In the genomic region with DNA sequence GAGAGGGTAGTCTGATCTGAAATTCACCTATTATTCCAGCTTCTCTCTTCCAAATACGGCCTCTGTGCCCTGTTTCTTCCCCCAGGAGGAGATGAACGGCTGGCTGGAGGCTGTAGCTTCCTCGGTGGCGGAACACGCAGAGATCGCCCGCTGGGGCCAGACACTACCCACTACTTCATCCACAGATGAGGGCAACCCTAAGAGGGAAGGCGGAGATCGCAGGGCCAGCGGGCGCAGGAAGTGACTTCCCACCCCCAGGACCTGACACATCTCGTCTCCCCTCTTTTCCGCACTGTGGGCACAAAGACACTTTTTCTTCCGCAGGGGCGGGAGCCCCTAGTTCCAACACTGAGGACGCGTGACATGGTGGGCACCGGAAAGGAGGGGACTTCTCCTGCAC, we compare ENCODE assay signal across 13 cellular contexts. TPM values are rescaled to one million over a fixed set of nuclear protein-coding genes. Genes with fewer than 3 reads are reported as not detected.
DNase-seq lines count a peak whose midpoint lies in the region; ATAC-seq and TF ChIP-seq lines count a peak whose summit lies in the region.
"Had no signal": no experiment of that assay in that cellular context is flagged by ENCODE, and none has a peak within 500 bp of the region (broad histone marks: within the 10 kb centered on the region; RNA-seq: fewer than 3 reads in every experiment).

No MANE protein-coding gene starts in this region.

- no CpG with 5 or more reads among the region's 18 CpGs for WGBS in H9 (ENCODE audit: extremely low coverage, insufficient read length, low lambda C conversion rate)

- H3K23ac ChIP-seq in H9 (ENCODE audit: insufficient read length, low read depth, low read length): no peak overlapping the region

- H3K4me1 ChIP-seq in CD4-positive, alpha-beta memory T cell (ENCODE audit: insufficient read depth, low read length): peaks cover 29% of the 10 kb centered on the region
- peaks cover 5% of the 10 kb centered on the region; the same call in 1 of the 2 replicates for H3K4me1 ChIP-seq in H9 (ENCODE audit: insufficient read depth, low read length)
- H3K4me1 ChIP-seq: psoas muscle had no signal

- H3K79me2 ChIP-seq in H9 (ENCODE audit: insufficient read depth, low read length): no peaks in the 10 kb centered on the region

- H2AK5ac ChIP-seq in H9 (ENCODE audit: insufficient read length, low read length): no peak overlapping the region

- H3K27me3 ChIP-seq in CD4-positive, alpha-beta memory T cell (ENCODE audit: insufficient read depth, low read length): no peaks in the 10 kb centered on the region
- H3K27me3 ChIP-seq in H9 (ENCODE audit: insufficient read depth, low read length): no peaks in the 10 kb centered on the region

- no peak overlapping the region for H2BK15ac ChIP-seq in H9 (ENCODE audit: low read depth, low read length)

- no peak for ATAC-seq in activated naive CD8-positive, alpha-beta T cell treated with anti-CD3 and anti-CD28 coated beads, Interleukin-2, amount 50 U/mL, for 24 hours
- ATAC-seq in naive B cell (ENCODE audit: low read depth in 2 of 2) (no peak), HG03135 (IDR thresholded peaks at IDR 0.05; ENCODE audit: unreplicated experiment) (no peak)
- no peak for ATAC-seq in stimulated activated memory B cell treated with anti-CD40 and anti-IgM and Interleukin-4, amounts not matched to agents 10 μg/mL and 1 μg/mL and 100 μg/mL, for 72 hours
- ATAC-seq: left cardiac atrium, psoas muscle had no signal

- intact Hi-C loops in CD4-positive, alpha-beta memory T cell (cut with micrococcal nuclease): no loop called here

- peak overlapping the region; percentile 60 for H3K4me2 ChIP-seq in H9 (ENCODE audit: insufficient read depth, insufficient read length, low read length)

- no peak overlapping the region for H2BK5ac ChIP-seq in H9 (ENCODE audit: insufficient read length, low read length)

- peaks cover 0 to 2% (median 0%) of the 10 kb centered on the region in 8 donors for H3K9me3 Mint-ChIP-seq in CD4-positive, alpha-beta memory T cell
- no peaks in the 10 kb centered on the region; a peak in 1 of 5 replicates for H3K9me3 Mint-ChIP-seq in H9
- peaks cover 4% of the 10 kb centered on the region for H3K9me3 Mint-ChIP-seq in activated naive CD8-positive, alpha-beta T cell treated with anti-CD3 and anti-CD28 coated beads, Interleukin-2, amount 50 U/mL, for 24 hours
- peaks cover 0 to 6% (median 0%) of the 10 kb centered on the region in 7 donors for H3K9me3 Mint-ChIP-seq in naive B cell
- H3K9me3 Mint-ChIP-seq in stimulated activated memory B cell treated with anti-CD40 and anti-IgM and Interleukin-4, amounts not matched to agents 10 μg/mL and 1 μg/mL and 100 μg/mL, for 72 hours: peaks cover 3% of the 10 kb centered on the region

- no peak overlapping the region for H4K5ac ChIP-seq in H9 (ENCODE audit: insufficient read length, low read depth, low read length)

- POLR2A ChIA-PET in CD4-positive, alpha-beta memory T cell (lab: Charles Lee; ENCODE audit: partially characterized antibody): interaction anchor here (0.6 to 1.4 kb wide), 6 partner anchors 18 to 973 kb away, joined by 3 to 5 read pairs (median 4); partner anchors contain the start of gene BLVRB

- no peak overlapping the region for H3K9ac ChIP-seq in H9 (ENCODE audit: extremely low read depth, insufficient read length, low read length)

- peaks cover 13% of the 10 kb centered on the region for H3K36me3 ChIP-seq in CD4-positive, alpha-beta memory T cell (ENCODE audit: insufficient read depth, low read length)

- no peak overlapping the region for H3K18ac ChIP-seq in H9 (ENCODE audit: insufficient read length, low read depth, low read length)

- CTCF ChIA-PET in CD4-positive, alpha-beta memory T cell (lab: Charles Lee; ENCODE audit: partially characterized antibody): interaction anchor here (0.7 to 2.3 kb wide), 2 partner anchors 27 to 59 kb away, joined by 3 to 9 read pairs; no protein-coding TSS in a partner anchor

- peak overlapping the region; percentile 49 to 75 (median 60) for H3K4me3 Mint-ChIP-seq in CD4-positive, alpha-beta memory T cell
- H3K4me3 Mint-ChIP-seq in H9 (peak overlapping the region; percentile 45 to 71; a peak in 4 of 5 replicates), naive B cell (peak overlapping the region; percentile 46 to 82 (median 76))
- H3K4me3 Mint-ChIP-seq in activated naive CD8-positive, alpha-beta T cell treated with anti-CD3 and anti-CD28 coated beads, Interleukin-2, amount 50 U/mL, for 24 hours: peak overlapping the region; percentile 45
- no peak overlapping the region for H3K4me3 Mint-ChIP-seq in stimulated activated memory B cell treated with anti-CD40 and anti-IgM and Interleukin-4, amounts not matched to agents 10 μg/mL and 1 μg/mL and 100 μg/mL, for 72 hours

- no peak overlapping the region for H3K56ac ChIP-seq in H9 (ENCODE audit: insufficient read length, low read depth, low read length)

- no peak overlapping the region for H2BK12ac ChIP-seq in H9 (ENCODE audit: insufficient read length, low read depth, low read length)

- peaks cover 17 to 39% (median 27%) of the 10 kb centered on the region in 4 donors for H3K4me1 Mint-ChIP-seq in CD4-positive, alpha-beta memory T cell
- peaks cover 19 to 25% of the 10 kb centered on the region in 2 experiments for H3K4me1 Mint-ChIP-seq in H9
- H3K4me1 Mint-ChIP-seq in activated naive CD8-positive, alpha-beta T cell treated with anti-CD3 and anti-CD28 coated beads, Interleukin-2, amount 50 U/mL, for 24 hours: peaks cover 25% of the 10 kb centered on the region
- H3K4me1 Mint-ChIP-seq in naive B cell: peaks cover 22 to 33% (median 29%) of the 10 kb centered on the region in 3 donors
- peaks cover 43% of the 10 kb centered on the region for H3K4me1 Mint-ChIP-seq in stimulated activated memory B cell treated with anti-CD40 and anti-IgM and Interleukin-4, amounts not matched to agents 10 μg/mL and 1 μg/mL and 100 μg/mL, for 72 hours

- no peaks in the 10 kb centered on the region for H3K27me3 Mint-ChIP-seq in CD4-positive, alpha-beta memory T cell
- peaks cover 3% of the 10 kb centered on the region for H3K27me3 Mint-ChIP-seq in H9 (ENCODE audit: low read depth)
- H3K27me3 Mint-ChIP-seq in activated naive CD8-positive, alpha-beta T cell treated with anti-CD3 and anti-CD28 coated beads, Interleukin-2, amount 50 U/mL, for 24 hours: no peaks in the 10 kb centered on the region
- no peaks in the 10 kb centered on the region for H3K27me3 Mint-ChIP-seq in naive B cell
- H3K27me3 Mint-ChIP-seq in stimulated activated memory B cell treated with anti-CD40 and anti-IgM and Interleukin-4, amounts not matched to agents 10 μg/mL and 1 μg/mL and 100 μg/mL, for 72 hours: no peaks in the 10 kb centered on the region

- H2AFZ ChIP-seq in H9 (ENCODE audit: low read length): no peak overlapping the region

- H3K4ac ChIP-seq in H9 (ENCODE audit: low read depth, low read length): no peak overlapping the region

- H4K20me1 ChIP-seq in H9 (ENCODE audit: control insufficient read depth, insufficient read depth, insufficient read length): no peaks in the 10 kb centered on the region

- H3K9me3 ChIP-seq in CD4-positive, alpha-beta memory T cell (ENCODE audit: control insufficient read depth in 1 of 2, low read length in 2 of 2): no peaks in the 10 kb centered on the region
- no peaks in the 10 kb centered on the region for H3K9me3 ChIP-seq in H9 (ENCODE audit: control insufficient read depth, low read depth, low read length)
- H3K9me3 ChIP-seq: psoas muscle had no signal

- H3K14ac ChIP-seq in H9 (ENCODE audit: insufficient read depth, low read length): no peak overlapping the region

- H4K91ac ChIP-seq in H9 (ENCODE audit: insufficient read length, low read depth, low read length): no peak overlapping the region

- H2BK120ac ChIP-seq in H9 (ENCODE audit: low read depth, low read length, poor library complexity, severe bottlenecking): no peak overlapping the region

- no peak overlapping the region for H2BK20ac ChIP-seq in H9 (ENCODE audit: low read depth, low read length, poor library complexity, severe bottlenecking)

- no peak for DNase-seq in CD4-positive, alpha-beta memory T cell
- no peak for DNase-seq in H9
- DNase-seq in activated naive CD8-positive, alpha-beta T cell treated with anti-CD3 and anti-CD28 coated beads, Interleukin-2, amount 50 U/mL, for 24 hours: no peak
- DNase-seq in naive B cell: no peak
- DNase-seq in central memory CD4-positive, alpha-beta T cell: no peak
- DNase-seq: EL, left cardiac atrium, NCI-H1930, NCI-H524 treated with DMSO at 0.1 percent for 48 hours, psoas muscle had no signal

- H3K23me2 ChIP-seq in H9 (ENCODE audit: insufficient read length, low read depth, low read length, poor library complexity, severe bottlenecking): peaks cover 10% of the 10 kb centered on the region

- no peak overlapping the region for H3K4me3 ChIP-seq in CD4-positive, alpha-beta memory T cell (ENCODE audit: low read length in 2 of 2)

- H3K27ac Mint-ChIP-seq in CD4-positive, alpha-beta memory T cell: peak overlapping the region; percentile 15 to 82 (median 66)
- H3K27ac Mint-ChIP-seq in H9: 0 out of 7 replicates have a peak overlapping the region, but pooled peaks of 1 of the 3 experiments have one; percentile 32
- no peak overlapping the region for H3K27ac Mint-ChIP-seq in activated naive CD8-positive, alpha-beta T cell treated with anti-CD3 and anti-CD28 coated beads, Interleukin-2, amount 50 U/mL, for 24 hours
- peak overlapping the region in 2 of 6 donors; percentile 27 to 65 for H3K27ac Mint-ChIP-seq in naive B cell
- no peak overlapping the region for H3K27ac Mint-ChIP-seq in stimulated activated memory B cell treated with anti-CD40 and anti-IgM and Interleukin-4, amounts not matched to agents 10 μg/mL and 1 μg/mL and 100 μg/mL, for 72 hours

- no peak for TF ChIP-seq CTCF in H9 (conservative IDR thresholded peaks at IDR 0.05)

- H3K36me3 Mint-ChIP-seq in CD4-positive, alpha-beta memory T cell: peaks cover 11 to 15% of the 10 kb centered on the region in 2 donors
- H3K36me3 Mint-ChIP-seq in H9 (ENCODE audit: insufficient read depth in 1 of 3, low read depth in 3 of 3): peaks cover 3 to 14% (median 7%) of the 10 kb centered on the region in 3 experiments; a peak in 6 of 7 replicates
- peaks cover 4% of the 10 kb centered on the region for H3K36me3 Mint-ChIP-seq in activated naive CD8-positive, alpha-beta T cell treated with anti-CD3 and anti-CD28 coated beads, Interleukin-2, amount 50 U/mL, for 24 hours (ENCODE audit: low read depth)
- H3K36me3 Mint-ChIP-seq in naive B cell: peaks cover 4 to 8% of the 10 kb centered on the region in 2 donors
- H3K36me3 Mint-ChIP-seq in stimulated activated memory B cell treated with anti-CD40 and anti-IgM and Interleukin-4, amounts not matched to agents 10 μg/mL and 1 μg/mL and 100 μg/mL, for 72 hours: peaks cover 16% of the 10 kb centered on the region

- peak overlapping the region; percentile 72 for H3K27ac ChIP-seq in CD4-positive, alpha-beta memory T cell (ENCODE audit: low read depth, low read length)
- no peak overlapping the region for H3K27ac ChIP-seq in H9 (ENCODE audit: insufficient read length, low read depth, low read length)
- H3K27ac ChIP-seq: epithelial cell of prostate, psoas muscle had no signal

- no peak overlapping the region for H3T11ph ChIP-seq in H9 (ENCODE audit: low read length)

- no peak overlapping the region for H4K8ac ChIP-seq in H9 (replicated peaks; ENCODE audit: insufficient read length, low read depth, low read length)

- no peaks in the 10 kb centered on the region for H3K79me1 ChIP-seq in H9 (ENCODE audit: insufficient read depth, low read depth, low read length, poor library complexity, severe bottlenecking)

RNA-seq across cellular contexts. Expression of gene SHKBP1, which starts 1.3 kb away (rescaled TPM):
- 100 to 1,000 TPM; 167 to 170 TPM for total RNA-seq in CD4-positive, alpha-beta memory T cell
- 100 to 1,000 TPM; 137 to 155 TPM for polyA plus RNA-seq in CD4-positive, alpha-beta memory T cell
- total RNA-seq in H9 (2021): 90.9 and 92.9 TPM in 2 replicates
- 100 to 1,000 TPM; 125 to 196 (median 152) TPM for polyA plus RNA-seq in naive B cell (ENCODE audit: low read depth in 6 of 6)

RNA-seq across cellular contexts. Expression of gene LTBP4, which starts 25.8 kb away (rescaled TPM):
- total RNA-seq in CD4-positive, alpha-beta memory T cell: 100 to 1,000 TPM; 157 to 158 TPM
- 10 to 100 TPM; 26.0 to 49.4 TPM for polyA plus RNA-seq in CD4-positive, alpha-beta memory T cell
- total RNA-seq in H9 (2021): 115 and 129 TPM in 2 replicates
- 10 to 100 TPM in 5 of 6 donors, 1 to 10 TPM in 1; 9.6 to 18.1 (median 14.5) TPM for polyA plus RNA-seq in naive B cell (ENCODE audit: low read depth in 6 of 6)

Comparison
In these comparisons a context has a peak if more than half of its experiments do, and no peak if none do; other contexts are left out.
1. H3K27ac Mint-ChIP-seq: peak in CD4-positive, alpha-beta memory T cell (7 of 7); none in activated naive CD8-positive, alpha-beta T cell treated with anti-CD3 and anti-CD28 coated beads, Interleukin-2, amount 50 U/mL, for 24 hours (single experiment) and stimulated activated memory B cell treated with anti-CD40 and anti-IgM and Interleukin-4, amounts not matched to agents 10 μg/mL and 1 μg/mL and 100 μg/mL, for 72 hours (single experiment).